ENCODE assay signal across 1 cellular context in genomic region chr10:110639046-110639445, GRCh38. TPM values are rescaled to one million over a fixed set of nuclear protein-coding genes. Genes with fewer than 3 reads are reported as not detected.
"Had no signal": no experiment of that assay in that cellular context is flagged by ENCODE, and none has a peak within 500 bp of the region (broad histone marks: within the 10 kb centered on the region; RNA-seq: fewer than 3 reads in every experiment).

No MANE protein-coding gene starts in this region.

RNA-seq across cellular contexts. Expression of gene RBM20, which starts 5.1 kb away (rescaled TPM):
- total RNA-seq: MCF 10A had no signal
